6 cellular contexts compared by ENCODE assay signal in the genomic region with DNA sequence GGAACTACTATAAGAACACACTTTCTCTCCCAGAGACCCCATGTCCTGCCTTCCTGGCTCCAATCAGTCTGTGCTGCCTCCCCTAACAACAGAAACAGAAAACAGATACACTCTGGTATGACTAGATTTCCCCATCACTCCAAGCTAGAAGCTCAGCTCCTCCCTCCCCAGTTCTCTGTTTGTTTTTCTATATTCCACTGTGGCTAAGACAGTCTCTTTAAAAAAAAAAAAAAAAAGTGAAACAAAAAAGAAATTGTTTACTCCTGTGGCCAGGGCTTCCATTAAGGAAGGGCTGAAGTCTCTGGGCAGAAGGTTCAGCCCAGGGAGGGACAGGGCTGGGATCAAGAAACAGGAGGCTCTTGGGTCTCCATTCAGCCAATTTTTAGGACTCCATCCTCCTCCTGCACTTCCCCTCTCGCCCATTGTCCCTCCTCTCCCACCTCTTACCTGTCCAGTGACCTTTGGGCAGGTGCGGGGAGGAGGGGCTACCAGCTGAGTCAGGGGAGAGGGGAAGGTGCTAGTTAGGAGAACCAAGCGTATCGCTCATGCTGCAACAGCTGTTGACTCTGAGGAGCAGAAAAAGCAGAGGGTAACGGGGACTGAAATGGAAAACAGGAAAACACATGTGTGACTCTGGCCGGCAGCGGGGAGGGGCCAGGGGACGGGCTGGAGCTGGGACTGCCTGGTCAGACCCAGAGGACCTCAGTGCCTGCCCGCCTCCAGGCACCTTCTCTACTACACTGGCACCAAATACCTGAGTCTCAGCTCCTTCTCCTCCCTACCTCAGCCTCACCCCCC. TPM values are rescaled to one million over a fixed set of nuclear protein-coding genes. Genes with fewer than 3 reads are reported as not detected.
A peak's percentile ranks its signal among the peaks of the same experiment; 100 is the strongest.
DNase-seq lines count a peak whose midpoint lies in the region; ATAC-seq, FAIRE-seq and TF ChIP-seq lines count a peak whose summit lies in the region.

No MANE protein-coding gene starts in this region.

- peak overlapping the region in 1 of 2 experiments; percentile 5; a peak in 1 of 4 replicates for H3K9ac ChIP-seq in K562 (ENCODE audit: insufficient read depth in 1 of 2, low read depth in 2 of 2, low read length in 2 of 2)

- H3K9me3 ChIP-seq in K562 (replicated peaks; ENCODE audit: control insufficient read depth, insufficient read depth, low read depth, low read length): no peaks in the 10 kb centered on the region
- H3K9me3 ChIP-seq in CD4-positive, alpha-beta memory T cell (ENCODE audit: control insufficient read depth in 1 of 2, low read length in 2 of 2): no peaks in the 10 kb centered on the region

- H3K4me1 Mint-ChIP-seq in naive B cell: peaks cover 47 to 87% (median 60%) of the 10 kb centered on the region in 3 donors
- H3K4me1 Mint-ChIP-seq in CD4-positive, alpha-beta memory T cell: peaks cover 8 to 23% (median 9%) of the 10 kb centered on the region in 4 donors

- H3K4me3 ChIP-seq in K562: no peak overlapping the region
- no peak overlapping the region for H3K4me3 ChIP-seq in CD4-positive, alpha-beta memory T cell (ENCODE audit: low read length in 2 of 2)

- peak overlapping the region; percentile 65 to 89 (median 84) for H3K27ac Mint-ChIP-seq in naive B cell
- no peak overlapping the region for H3K27ac Mint-ChIP-seq in CD4-positive, alpha-beta memory T cell

- no peaks in the 10 kb centered on the region for H3K27me3 Mint-ChIP-seq in naive B cell
- peaks cover 5 to 16% of the 10 kb centered on the region in 2 donors for H3K27me3 Mint-ChIP-seq in CD4-positive, alpha-beta memory T cell

- BruUV-seq in K562 (replicated peaks; lab: Mats Ljungman, UMichigan): no TSS peak

- H3K27ac ChIP-seq in K562 (ENCODE audit: extremely low read depth, low read depth, low read length): no peak overlapping the region
- H3K27ac ChIP-seq in CD4-positive, alpha-beta memory T cell (ENCODE audit: low read depth, low read length): no peak overlapping the region

- POLR2A ChIA-PET in K562 (lab: Yijun Ruan, JAX): interaction anchor here (0.8 kb wide), 1 partner anchor 503 kb away, joined by 3 read pairs; no protein-coding TSS in a partner anchor
- POLR2A ChIA-PET in CD4-positive, alpha-beta memory T cell (lab: Charles Lee; ENCODE audit: partially characterized antibody): interaction anchor here (0.6 to 1.1 kb wide), 2 partner anchors 11 to 248 kb away, joined by 3 to 4 read pairs; no protein-coding TSS in a partner anchor

- H3K79me2 ChIP-seq in K562 (ENCODE audit: control insufficient read depth, insufficient read depth, low read length): no peaks in the 10 kb centered on the region

- TF ChIP-seq POLR2A in K562 (conservative IDR thresholded peaks at IDR 0.05): no peak

- H3K36me3 ChIP-seq in K562 (ENCODE audit: control insufficient read depth, insufficient read depth, low read length): no peaks in the 10 kb centered on the region
- H3K36me3 ChIP-seq in CD4-positive, alpha-beta memory T cell (ENCODE audit: insufficient read depth, low read length): no peaks in the 10 kb centered on the region

- peak overlapping the region; percentile 74 for H2AFZ ChIP-seq in K562 (ENCODE audit: low read depth, low read length)

- DNase-seq in K562 (ENCODE audit: extremely low read depth in 1 of 4, low spot score in 3 of 4) (no peak), naive B cell (no peak), KBM-7 (no peak)
- DNase-seq in CD4-positive, alpha-beta memory T cell: no peak

- no peak for TF ChIP-seq RAD21 in K562 (CRISPR knock-in tag; conservative IDR thresholded peaks at IDR 0.05 in 1 of 2, IDR thresholded peaks at IDR 0.05 in 1 of 2)

- TF ChIP-seq EP300 in K562 (IDR thresholded peaks at IDR 0.05; ENCODE audit: low read length): no peak

- WGBS in K562 (ENCODE audit: insufficient coverage, low coverage, missing lambda C conversion rate): 21% methylated on average over 7 of the region's 9 CpGs

- no peaks in the 10 kb centered on the region for H4K20me1 ChIP-seq in K562 (replicated peaks; ENCODE audit: control insufficient read depth, insufficient read depth, low read length)

- no peak for FAIRE-seq in K562 (lab: Jason Lieb, UNC)

- in situ Hi-C loops in K562 (cut with MboI) (no loop called here), KBM-7 (cut with MboI; ENCODE audit: low pct_unique_long_range_greater_than_20kb, low sequenced_read_pairs) (no loop called here)

- no peak for TF ChIP-seq CTCF in K562 (IDR thresholded peaks at IDR 0.05 in 2 of 3, conservative IDR thresholded peaks at IDR 0.05 in 1 of 3; ENCODE audit: insufficient read depth in 2 of 3, low read depth in 1 of 3, low read length in 3 of 3)

- H3K4me2 ChIP-seq in K562 (ENCODE audit: insufficient read depth, low read length): no peak overlapping the region

- intact Hi-C loops in K562 (cut with micrococcal nuclease): no loop called here
- intact Hi-C loops in CD4-positive, alpha-beta memory T cell (cut with micrococcal nuclease): no loop called here

- ATAC-seq in HG02852 (IDR thresholded peaks at IDR 0.05; ENCODE audit: unreplicated experiment): peak; percentile 43
- ATAC-seq in K562: no peak
- ATAC-seq in naive B cell (ENCODE audit: low read depth in 2 of 2): no peak
- ATAC-seq in GM18909 (IDR thresholded peaks at IDR 0.05; ENCODE audit: poor library complexity, unreplicated experiment): no peak

- peaks cover 0 to 12% of the 10 kb centered on the region in 2 experiments; a peak in 3 of 5 replicates for H3K27me3 ChIP-seq in K562 (ENCODE audit: control insufficient read depth in 2 of 2, insufficient read depth in 2 of 2, low read length in 2 of 2)
- no peaks in the 10 kb centered on the region for H3K27me3 ChIP-seq in CD4-positive, alpha-beta memory T cell (ENCODE audit: insufficient read depth, low read length)

- H3K9me1 ChIP-seq in K562 (ENCODE audit: control insufficient read depth, insufficient read depth, low read length): no peaks in the 10 kb centered on the region

- H3K4me1 ChIP-seq in K562 (replicated peaks in 1 of 2; ENCODE audit: control insufficient read depth in 2 of 2, insufficient read depth in 2 of 2, low read length in 2 of 2): peaks cover 11 to 27% of the 10 kb centered on the region in 2 experiments; a peak in 4 of 5 replicates
- peaks cover under 1% of the 10 kb centered on the region for H3K4me1 ChIP-seq in CD4-positive, alpha-beta memory T cell (ENCODE audit: insufficient read depth, low read length)

- H3K4me3 Mint-ChIP-seq in naive B cell: peak overlapping the region in 7 of 8 donors; percentile 40 to 78 (median 65)
- H3K4me3 Mint-ChIP-seq in CD4-positive, alpha-beta memory T cell: no peak overlapping the region

- CTCF ChIA-PET in K562 (lab: Yijun Ruan, JAX; ENCODE audit: low intra/inter-chr PET ratio): interaction anchor here (0.6 to 1.1 kb wide), 2 partner anchors 42 to 163 kb away, joined by 3 to 5 read pairs; no protein-coding TSS in a partner anchor
- CTCF ChIA-PET in CD4-positive, alpha-beta memory T cell (lab: Charles Lee; ENCODE audit: partially characterized antibody): interaction anchor here (0.8 to 13.9 kb wide), 7 partner anchors 8 to 906 kb away, joined by 3 to 403 read pairs (median 4); partner anchors contain the start of genes AJUBA and LRP10

- no peaks in the 10 kb centered on the region for H3K36me3 Mint-ChIP-seq in naive B cell
- no peaks in the 10 kb centered on the region for H3K36me3 Mint-ChIP-seq in CD4-positive, alpha-beta memory T cell

- peaks cover 0 to 2% (median 0%) of the 10 kb centered on the region in 7 donors for H3K9me3 Mint-ChIP-seq in naive B cell
- H3K9me3 Mint-ChIP-seq in CD4-positive, alpha-beta memory T cell: no peaks in the 10 kb centered on the region

RNA-seq across cellular contexts. Expression of gene SLC7A7, which starts 4.2 kb away (rescaled TPM):
- total RNA-seq in K562 (2011; cell fraction: chromatin; rRNA removed; ENCODE audit: low replicate concordance): 0.69 and 0.76 TPM in 2 replicates
- 0.33 and 0.53 TPM in 2 replicates for total RNA-seq in K562 (2011; cell fraction: nucleolus; rRNA removed)
- 0.31 and 0.66 TPM in 2 replicates for total RNA-seq in K562 (2011; cell fraction: nucleoplasm; rRNA removed)
- total RNA-seq in K562 (2014; rRNA removed) (0.41 TPM in 1 of 2 replicates, not detected in the other), K562 (2014; rRNA removed; fragmentation: Illumina TruSeq; extraction: Trizol) (0.07 TPM in 1 of 2 replicates, not detected in the other), K562 (2015; rRNA removed; fragmentation: Illumina TruSeq; extraction: Trizol) (0.11 and 0.14 TPM in 2 replicates), K562 (2021) (0.36 and 0.60 TPM in 2 replicates)
- polyA plus RNA-seq in K562 (2011; rRNA removed) (0.38 and 0.45 TPM in 2 replicates), K562 (2014; fragmentation: Illumina TruSeq; extraction: Trizol) (0.22 and 0.46 TPM in 2 replicates), K562 (2014; fragmentation: Nextera tagmentation; extraction: Ambion mirVana) (under 1 TPM; 0.24 to 0.32 TPM), K562 (2014; rRNA removed) (0.68 and 1.0 TPM in 2 replicates), naive B cell (ENCODE audit: low read depth in 6 of 6) (10 to 100 TPM; 16.2 to 78.3 (median 28.7) TPM)
- polyA plus RNA-seq in K562 (2011; cell fraction: cytosol; rRNA removed): 0.27 TPM in 2 replicates
- polyA plus RNA-seq in K562 (2011; cell fraction: nucleus; rRNA removed): 0.29 and 0.48 TPM in 2 replicates
- polyA plus RNA-seq in K562 (2012): 0.20 and 0.80 TPM in 2 replicates
- 0.27 and 0.39 TPM in 2 replicates for polyA minus RNA-seq in K562 (2011; rRNA and poly(A)+ RNA removed)
- polyA minus RNA-seq in K562 (2011; cell fraction: cytosol; rRNA and poly(A)+ RNA removed): not detected in 2 replicates
- polyA minus RNA-seq in K562 (2011; cell fraction: nucleus; rRNA and poly(A)+ RNA removed): not detected in 2 replicates
- 1 to 10 TPM in 1 of 2 experiments, under 1 TPM in 1; 0.70 to 1.5 TPM for total RNA-seq in CD4-positive, alpha-beta memory T cell
- under 1 TPM; 0.21 to 0.75 TPM for polyA plus RNA-seq in CD4-positive, alpha-beta memory T cell

RNA-seq across cellular contexts. Expression of gene MRPL52, which starts 10.3 kb away (rescaled TPM):
- 70.4 and 75.8 TPM in 2 replicates for total RNA-seq in K562 (2011; cell fraction: chromatin; rRNA removed; ENCODE audit: low replicate concordance)
- total RNA-seq in K562 (2011; cell fraction: nucleolus; rRNA removed): 57.0 and 70.0 TPM in 2 replicates
- total RNA-seq in K562 (2011; cell fraction: nucleoplasm; rRNA removed): 73.5 and 91.2 TPM in 2 replicates
- total RNA-seq in K562 (2014; rRNA removed): 161 and 168 TPM in 2 replicates
- 162 and 169 TPM in 2 replicates for total RNA-seq in K562 (2014; rRNA removed; fragmentation: Illumina TruSeq; extraction: Trizol)
- total RNA-seq in K562 (2015; rRNA removed; fragmentation: Illumina TruSeq; extraction: Trizol): 169 and 170 TPM in 2 replicates
- 213 and 214 TPM in 2 replicates for total RNA-seq in K562 (2021)
- 107 and 113 TPM in 2 replicates for polyA plus RNA-seq in K562 (2011; rRNA removed)
- 60.6 and 83.2 TPM in 2 replicates for polyA plus RNA-seq in K562 (2011; cell fraction: cytosol; rRNA removed)
- polyA plus RNA-seq in K562 (2011; cell fraction: nucleus; rRNA removed): 55.8 and 68.8 TPM in 2 replicates
- 149 and 246 TPM in 2 replicates for polyA plus RNA-seq in K562 (2012)
- 71.1 and 71.5 TPM in 2 replicates for polyA plus RNA-seq in K562 (2014; fragmentation: Illumina TruSeq; extraction: Trizol)
- polyA plus RNA-seq in K562 (2014; fragmentation: Nextera tagmentation; extraction: Ambion mirVana): 10 to 100 TPM; 56.5 to 79.8 TPM
- polyA plus RNA-seq in K562 (2014; rRNA removed): 173 and 220 TPM in 2 replicates
- polyA minus RNA-seq in K562 (2011; rRNA and poly(A)+ RNA removed): 24.4 and 36.8 TPM in 2 replicates
- polyA minus RNA-seq in K562 (2011; cell fraction: cytosol; rRNA and poly(A)+ RNA removed): 42.3 and 44.0 TPM in 2 replicates
- polyA minus RNA-seq in K562 (2011; cell fraction: nucleus; rRNA and poly(A)+ RNA removed): 20.5 and 28.9 TPM in 2 replicates
- 100 to 1,000 TPM in 5 of 6 donors, 10 to 100 TPM in 1; 75.0 to 232 (median 186) TPM for polyA plus RNA-seq in naive B cell (ENCODE audit: low read depth in 6 of 6)
- 10 to 100 TPM; 58.0 to 68.3 TPM for total RNA-seq in CD4-positive, alpha-beta memory T cell
- polyA plus RNA-seq in CD4-positive, alpha-beta memory T cell: 100 to 1,000 TPM in 1 of 2 donors, 10 to 100 TPM in 1; 97.4 to 164 TPM

RNA-seq across cellular contexts. Expression of gene MMP14, which starts 17.0 kb away (rescaled TPM):
- 9.3 and 17.2 TPM in 2 replicates for total RNA-seq in K562 (2011; cell fraction: chromatin; rRNA removed; ENCODE audit: low replicate concordance)
- 8.4 and 8.8 TPM in 2 replicates for total RNA-seq in K562 (2011; cell fraction: nucleolus; rRNA removed)
- total RNA-seq in K562 (2011; cell fraction: nucleoplasm; rRNA removed): 7.2 and 9.0 TPM in 2 replicates
- 0.36 and 0.65 TPM in 2 replicates for total RNA-seq in K562 (2014; rRNA removed)
- total RNA-seq in K562 (2014; rRNA removed; fragmentation: Illumina TruSeq; extraction: Trizol): 0.51 and 0.80 TPM in 2 replicates
- 0.94 and 0.98 TPM in 2 replicates for total RNA-seq in K562 (2015; rRNA removed; fragmentation: Illumina TruSeq; extraction: Trizol)
- total RNA-seq in K562 (2021): 2.3 and 4.5 TPM in 2 replicates
- 2.1 and 2.9 TPM in 2 replicates for polyA plus RNA-seq in K562 (2011; rRNA removed)
- polyA plus RNA-seq in K562 (2011; cell fraction: cytosol; rRNA removed): 3.2 and 3.4 TPM in 2 replicates
- 15.7 and 30.4 TPM in 2 replicates for polyA plus RNA-seq in K562 (2011; cell fraction: nucleus; rRNA removed)
- polyA plus RNA-seq in K562 (2012): 1.5 and 4.9 TPM in 2 replicates
- polyA plus RNA-seq in K562 (2014; fragmentation: Illumina TruSeq; extraction: Trizol): 1.2 and 1.3 TPM in 2 replicates
- not detected for polyA plus RNA-seq in K562 (2014; fragmentation: Nextera tagmentation; extraction: Ambion mirVana)
- 2.8 and 5.8 TPM in 2 replicates for polyA plus RNA-seq in K562 (2014; rRNA removed)
- polyA minus RNA-seq in K562 (2011; rRNA and poly(A)+ RNA removed): 0.35 and 0.39 TPM in 2 replicates
- polyA minus RNA-seq in K562 (2011; cell fraction: cytosol; rRNA and poly(A)+ RNA removed): 1.0 TPM in 1 of 2 replicates, not detected in the other
- 2.0 and 2.6 TPM in 2 replicates for polyA minus RNA-seq in K562 (2011; cell fraction: nucleus; rRNA and poly(A)+ RNA removed)
- polyA plus RNA-seq in naive B cell (ENCODE audit: low read depth in 6 of 6): not detected
- 1 to 10 TPM; 3.0 to 3.8 TPM for total RNA-seq in CD4-positive, alpha-beta memory T cell
- not detected for polyA plus RNA-seq in CD4-positive, alpha-beta memory T cell

RNA-seq across cellular contexts. Expression of gene LRP10, which starts 52.1 kb away (rescaled TPM):
- 26.2 and 103 TPM in 2 replicates for total RNA-seq in K562 (2011; cell fraction: chromatin; rRNA removed; ENCODE audit: low replicate concordance)
- 119 and 150 TPM in 2 replicates for total RNA-seq in K562 (2011; cell fraction: nucleolus; rRNA removed)
- 79.0 and 80.1 TPM in 2 replicates for total RNA-seq in K562 (2011; cell fraction: nucleoplasm; rRNA removed)
- total RNA-seq in K562 (2014; rRNA removed) (10.9 and 14.9 TPM in 2 replicates), K562 (2014; rRNA removed; fragmentation: Illumina TruSeq; extraction: Trizol) (4.9 and 5.5 TPM in 2 replicates), K562 (2015; rRNA removed; fragmentation: Illumina TruSeq; extraction: Trizol) (6.9 and 8.1 TPM in 2 replicates), K562 (2021) (40.7 and 45.5 TPM in 2 replicates)
- polyA plus RNA-seq in K562 (2011; rRNA removed) (16.0 and 25.1 TPM in 2 replicates), K562 (2014; fragmentation: Illumina TruSeq; extraction: Trizol) (27.2 and 34.5 TPM in 2 replicates), K562 (2014; fragmentation: Nextera tagmentation; extraction: Ambion mirVana) (1 to 10 TPM; 1.3 to 2.3 TPM), K562 (2014; rRNA removed) (12.7 and 15.9 TPM in 2 replicates), naive B cell (ENCODE audit: low read depth in 6 of 6) (100 to 1,000 TPM in 3 of 6 donors, 10 to 100 TPM in 3; 72.7 to 125 (median 92.6) TPM)
- 18.9 and 40.0 TPM in 2 replicates for polyA plus RNA-seq in K562 (2011; cell fraction: cytosol; rRNA removed)
- 17.1 and 30.2 TPM in 2 replicates for polyA plus RNA-seq in K562 (2011; cell fraction: nucleus; rRNA removed)
- polyA plus RNA-seq in K562 (2012): 36.0 and 70.6 TPM in 2 replicates
- 15.2 and 24.3 TPM in 2 replicates for polyA minus RNA-seq in K562 (2011; rRNA and poly(A)+ RNA removed)
- polyA minus RNA-seq in K562 (2011; cell fraction: cytosol; rRNA and poly(A)+ RNA removed): 36.7 and 48.5 TPM in 2 replicates
- polyA minus RNA-seq in K562 (2011; cell fraction: nucleus; rRNA and poly(A)+ RNA removed): 16.7 and 17.0 TPM in 2 replicates
- 10 to 100 TPM; 93.1 to 98.1 TPM for total RNA-seq in CD4-positive, alpha-beta memory T cell
- 100 to 1,000 TPM in 1 of 2 donors, 10 to 100 TPM in 1; 92.0 to 118 TPM for polyA plus RNA-seq in CD4-positive, alpha-beta memory T cell

RNA-seq across cellular contexts. Expression of gene OXA1L, which starts 52.9 kb away (rescaled TPM):
- 185 and 201 TPM in 2 replicates for total RNA-seq in K562 (2011; cell fraction: chromatin; rRNA removed; ENCODE audit: low replicate concordance)
- total RNA-seq in K562 (2011; cell fraction: nucleolus; rRNA removed): 139 and 158 TPM in 2 replicates
- total RNA-seq in K562 (2011; cell fraction: nucleoplasm; rRNA removed): 191 and 256 TPM in 2 replicates
- 145 and 157 TPM in 2 replicates for total RNA-seq in K562 (2014; rRNA removed)
- 99.6 and 100 TPM in 2 replicates for total RNA-seq in K562 (2014; rRNA removed; fragmentation: Illumina TruSeq; extraction: Trizol)
- total RNA-seq in K562 (2015; rRNA removed; fragmentation: Illumina TruSeq; extraction: Trizol): 115 TPM in 2 replicates
- 119 and 125 TPM in 2 replicates for total RNA-seq in K562 (2021)
- 166 and 183 TPM in 2 replicates for polyA plus RNA-seq in K562 (2011; rRNA removed)
- polyA plus RNA-seq in K562 (2011; cell fraction: cytosol; rRNA removed): 170 and 202 TPM in 2 replicates
- polyA plus RNA-seq in K562 (2011; cell fraction: nucleus; rRNA removed): 331 and 388 TPM in 2 replicates
- 129 and 159 TPM in 2 replicates for polyA plus RNA-seq in K562 (2012)
- polyA plus RNA-seq in K562 (2014; fragmentation: Illumina TruSeq; extraction: Trizol): 204 and 210 TPM in 2 replicates
- polyA plus RNA-seq in K562 (2014; fragmentation: Nextera tagmentation; extraction: Ambion mirVana): 100 to 1,000 TPM; 137 to 166 TPM
- 195 and 210 TPM in 2 replicates for polyA plus RNA-seq in K562 (2014; rRNA removed)
- 103 and 117 TPM in 2 replicates for polyA minus RNA-seq in K562 (2011; rRNA and poly(A)+ RNA removed)
- polyA minus RNA-seq in K562 (2011; cell fraction: cytosol; rRNA and poly(A)+ RNA removed): 64.9 and 65.9 TPM in 2 replicates
- polyA minus RNA-seq in K562 (2011; cell fraction: nucleus; rRNA and poly(A)+ RNA removed): 81.6 and 132 TPM in 2 replicates
- 10 to 100 TPM; 56.9 to 83.5 (median 74.4) TPM for polyA plus RNA-seq in naive B cell (ENCODE audit: low read depth in 6 of 6)
- 100 to 1,000 TPM; 129 to 137 TPM for total RNA-seq in CD4-positive, alpha-beta memory T cell
- 10 to 100 TPM; 54.6 to 66.1 TPM for polyA plus RNA-seq in CD4-positive, alpha-beta memory T cell

Comparison
In these comparisons a context has a peak if more than half of its experiments do, and no peak if none do; other contexts are left out.
1. H3K27ac Mint-ChIP-seq: peak in naive B cell (6 of 6); none in CD4-positive, alpha-beta memory T cell (0 of 7).
2. H3K4me3 Mint-ChIP-seq: peak in naive B cell (7 of 8); none in CD4-positive, alpha-beta memory T cell (0 of 8).
3. RNA of gene SLC7A7, which starts 4.2 kb away (polyA plus RNA-seq): 16.2 to 78.3 TPM in naive B cell; 0.21 to 0.75 TPM in CD4-positive, alpha-beta memory T cell and 0.20 to 1.0 TPM in K562; every median in the first group is over 4 times any median in the second.